In the genomic region with DNA sequence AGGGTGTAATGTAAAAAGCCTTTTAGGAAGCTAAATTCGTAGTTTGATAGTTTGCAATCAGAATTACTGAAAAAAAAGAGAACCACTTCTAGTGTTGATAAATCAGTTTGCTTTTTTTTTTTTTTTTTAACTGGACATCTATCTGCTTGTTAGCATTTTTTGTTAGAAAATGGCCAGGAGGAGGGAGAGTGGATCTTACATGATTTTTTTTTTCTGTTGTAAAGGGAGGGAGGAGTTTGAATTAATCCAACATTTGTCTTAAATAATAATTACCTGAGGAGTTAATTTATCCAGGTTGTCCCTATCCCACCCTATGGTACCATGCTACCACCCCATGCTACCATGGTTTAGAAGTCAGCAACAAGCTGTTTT, we compare ENCODE assay signal across 8 cellular contexts. TPM values are rescaled to one million over a fixed set of nuclear protein-coding genes. Genes with fewer than 3 reads are reported as not detected.
DNase-seq lines count a peak whose midpoint lies in the region; ATAC-seq and TF ChIP-seq lines count a peak whose summit lies in the region.

No MANE protein-coding gene starts in this region.

- H3K9me3 ChIP-seq in upper lobe of left lung = no peaks in the 10 kb centered on the region

- peak overlapping the region; percentile 88 for H3K27ac Mint-ChIP-seq in activated naive CD4-positive, alpha-beta T cell treated with anti-CD3 and anti-CD28 coated beads for 36 hours
- H3K27ac Mint-ChIP-seq in brain (peak overlapping the region; percentile 72 to 95 (median 93)), memory B cell (peak overlapping the region; percentile 92)

- TF ChIP-seq CTCF in brain (conservative IDR thresholded peaks at IDR 0.05) = no peak
- no peak for TF ChIP-seq CTCF in upper lobe of left lung (IDR thresholded peaks at IDR 0.05)

- intact Hi-C loops in activated naive CD4-positive, alpha-beta T cell treated with anti-CD3 and anti-CD28 coated beads for 36 hours (cut with micrococcal nuclease) = loop anchor here (2.0 to 10.0 kb wide), 5 partner anchors 30 to 845 kb away; partner anchors contain the start of genes CGRRF1, KTN1 and PELI2

- H3K4me3 Mint-ChIP-seq in activated naive CD4-positive, alpha-beta T cell treated with anti-CD3 and anti-CD28 coated beads for 36 hours = peak overlapping the region; percentile 86
- H3K4me3 Mint-ChIP-seq in brain (peak overlapping the region; percentile 87 to 95 (median 88)), memory B cell (peak overlapping the region; percentile 86)

- peaks cover 12 to 38% (median 23%) of the 10 kb centered on the region in 4 donors for H3K4me1 ChIP-seq in upper lobe of left lung

- peak overlapping the region; percentile 92 to 97 (median 94) for H3K27ac ChIP-seq in upper lobe of left lung

- WGBS in upper lobe of left lung, 2 donors = 0 to 3% methylated on average over 1 of the region's 1 CpG

- ATAC-seq in memory B cell (ENCODE audit: low read depth) (no peak), upper lobe of left lung (ENCODE audit: low FRiP score in 2 of 2) (no peak), GM18517 (IDR thresholded peaks at IDR 0.05; ENCODE audit: unreplicated experiment) (no peak), HG03175 (IDR thresholded peaks at IDR 0.05; ENCODE audit: unreplicated experiment) (no peak)

- H3K27me3 Mint-ChIP-seq in activated naive CD4-positive, alpha-beta T cell treated with anti-CD3 and anti-CD28 coated beads for 36 hours (ENCODE audit: low read depth) = no peaks in the 10 kb centered on the region
- H3K27me3 Mint-ChIP-seq in brain = peaks cover 3% of the 10 kb centered on the region
- H3K27me3 Mint-ChIP-seq in memory B cell = no peaks in the 10 kb centered on the region

- H3K27me3 ChIP-seq in upper lobe of left lung = no peaks in the 10 kb centered on the region

- no peak for TF ChIP-seq POLR2A in upper lobe of left lung (IDR thresholded peaks at IDR 0.05)

- no peak for DNase-seq in activated naive CD4-positive, alpha-beta T cell treated with anti-CD3 and anti-CD28 coated beads for 36 hours
- DNase-seq in activated naive CD4-positive, alpha-beta T cell treated with anti-CD3 and anti-CD28 coated beads, Interleukin-2, amount 50 U/mL, for 16 hours = no peak
- DNase-seq in memory B cell (ENCODE audit: low spot score in 2 of 2) (no peak), upper lobe of left lung (no peak), KG1 (lab: John Stamatoyannopoulos, UW) (no peak)

- no peaks in the 10 kb centered on the region for H3K9me3 Mint-ChIP-seq in activated naive CD4-positive, alpha-beta T cell treated with anti-CD3 and anti-CD28 coated beads for 36 hours
- H3K9me3 Mint-ChIP-seq in brain (peaks cover 0 to 2% (median 0%) of the 10 kb centered on the region in 5 experiments), memory B cell (no peaks in the 10 kb centered on the region)

- H3K4me3 ChIP-seq in upper lobe of left lung = peak overlapping the region; percentile 68 to 94 (median 85)

- CTCF ChIA-PET in activated naive CD4-positive, alpha-beta T cell treated with anti-CD3 and anti-CD28 coated beads for 36 hours (lab: Charles Lee) = interaction anchor here (0.6 to 6.7 kb wide), 10 partner anchors 16 to 899 kb away, joined by 3 to 131 read pairs (median 4); no protein-coding TSS in a partner anchor

- H3K36me3 ChIP-seq in upper lobe of left lung = no peaks in the 10 kb centered on the region

- H3K36me3 Mint-ChIP-seq in activated naive CD4-positive, alpha-beta T cell treated with anti-CD3 and anti-CD28 coated beads for 36 hours (ENCODE audit: low read depth) = peaks cover 5% of the 10 kb centered on the region
- H3K36me3 Mint-ChIP-seq in brain = peaks cover 18% of the 10 kb centered on the region
- no peaks in the 10 kb centered on the region for H3K36me3 Mint-ChIP-seq in memory B cell

- no peak for TF ChIP-seq EP300 in upper lobe of left lung (IDR thresholded peaks at IDR 0.05)

- peaks cover 56% of the 10 kb centered on the region for H3K4me1 Mint-ChIP-seq in activated naive CD4-positive, alpha-beta T cell treated with anti-CD3 and anti-CD28 coated beads for 36 hours (ENCODE audit: low read depth)
- H3K4me1 Mint-ChIP-seq in brain = peaks cover 59% of the 10 kb centered on the region
- H3K4me1 Mint-ChIP-seq in memory B cell = peaks cover 28% of the 10 kb centered on the region

RNA-seq across cellular contexts. Expression of gene FBXO34, which starts 1.2 kb away (rescaled TPM):
- 10 to 100 TPM; 17.4 to 17.7 TPM for total RNA-seq in activated naive CD4-positive, alpha-beta T cell treated with anti-CD3 and anti-CD28 coated beads for 36 hours
- polyA plus RNA-seq in brain (ENCODE audit: insufficient read depth, low read depth, low replicate concordance) = 13.5 TPM
- total RNA-seq in upper lobe of left lung = 10 to 100 TPM; 19.9 to 52.1 (median 34.0) TPM
